Comparison of ENCODE assay signal across 8 cellular contexts in the genomic region with DNA sequence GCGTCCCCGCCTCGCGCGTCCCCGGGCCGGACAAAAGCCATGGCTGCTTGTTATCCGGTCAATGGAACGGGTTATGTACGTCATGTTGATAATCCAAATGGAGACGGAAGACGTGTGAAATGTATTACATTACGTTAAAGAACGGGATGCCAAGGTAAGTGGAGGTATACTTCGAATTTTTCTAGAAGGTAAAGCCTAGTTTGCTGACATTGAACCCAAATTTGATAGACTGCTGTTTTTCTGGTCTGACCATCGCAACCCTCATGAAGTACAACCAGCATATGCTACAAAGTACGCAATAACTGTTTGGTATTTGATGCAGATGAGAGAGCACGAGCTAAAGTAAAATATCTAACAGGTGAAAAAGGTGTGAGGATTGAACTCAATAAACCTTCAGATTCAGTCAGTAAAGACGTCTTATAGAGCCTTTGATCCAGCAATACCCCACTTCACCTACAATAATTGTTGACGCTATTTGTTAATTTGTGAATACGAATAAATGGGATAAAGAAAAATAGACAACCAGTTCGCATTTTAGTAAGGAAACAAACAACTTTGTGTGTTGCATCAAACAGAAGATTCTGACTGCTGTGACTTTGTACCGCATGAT. TPM values are rescaled to one million over a fixed set of nuclear protein-coding genes. Genes with fewer than 3 reads are reported as not detected.
DNase-seq lines count a peak whose midpoint lies in the region; ATAC-seq and TF ChIP-seq lines count a peak whose summit lies in the region.

No MANE protein-coding gene starts in this region.

- H2AFZ ChIP-seq in HCT116 (ENCODE audit: low read depth, low read length, poor library complexity, severe bottlenecking): no peak overlapping the region

- H3K36me3 Mint-ChIP-seq in activated CD8-positive, alpha-beta T cell treated with anti-CD3 and anti-CD28 coated beads for 36 hours (ENCODE audit: low read depth): peaks cover 42% of the 10 kb centered on the region

- no peaks in the 10 kb centered on the region for H4K20me1 ChIP-seq in HCT116 (ENCODE audit: insufficient read depth)

- H3K27ac Mint-ChIP-seq in activated CD8-positive, alpha-beta T cell treated with anti-CD3 and anti-CD28 coated beads for 36 hours: peak overlapping the region; percentile 67

- no peak for TF ChIP-seq RAD21 in HCT116 (IDR thresholded peaks at IDR 0.05; ENCODE audit: low read depth)

- POLR2A ChIA-PET in HCT116 (lab: Charles Lee): no interaction called here
- POLR2A ChIA-PET in activated CD8-positive, alpha-beta T cell treated with anti-CD3 and anti-CD28 coated beads for 36 hours (lab: Charles Lee): interaction anchor here (0.7 to 1.7 kb wide), 4 partner anchors 8 to 115 kb away, joined by 3 to 5 read pairs (median 3); no protein-coding TSS in a partner anchor

- RAD21 ChIA-PET in HCT116 (lab: Charles Lee; ENCODE audit: low non-redundant PET in 1 of 2, low total read pairs in 2 of 2, uncharacterized antibody in 2 of 2, unreplicated experiment in 2 of 2): no interaction called here

- peak overlapping the region; percentile 57 for H3K9ac ChIP-seq in HCT116 (ENCODE audit: low read length)

- no peak for TF ChIP-seq POLR2A in HCT116 (IDR thresholded peaks at IDR 0.05; ENCODE audit: borderline replicate concordance, extremely low read depth, insufficient read depth, insufficient read length)

- no TSS peak for BruUV-seq in HCT116 (replicated peaks; lab: Mats Ljungman, UMichigan)

- H3K4me1 Mint-ChIP-seq in activated CD8-positive, alpha-beta T cell treated with anti-CD3 and anti-CD28 coated beads for 36 hours (ENCODE audit: low read depth): peaks cover 37% of the 10 kb centered on the region

- H3K36me3 ChIP-seq in HCT116 (ENCODE audit: control insufficient read depth in 1 of 2, insufficient read depth in 2 of 2, low read length in 2 of 2) (0 out of 4 replicates have a peak, but pooled peaks cover 0 to 6% of the 10 kb centered on the region in 2 experiments), iPS DF 6.9 (ENCODE audit: control insufficient read depth, insufficient read depth, low read length) (no peaks in the 10 kb centered on the region)

- H3K27me3 ChIP-seq in HCT116 (ENCODE audit: insufficient read depth, low read length): no peaks in the 10 kb centered on the region
- H3K27me3 ChIP-seq in iPS DF 6.9 (ENCODE audit: control insufficient read depth, insufficient read depth, low read length): no peaks in the 10 kb centered on the region

- H3K4me1 ChIP-seq in HCT116 (ENCODE audit: control insufficient read depth in 1 of 2, insufficient read depth in 2 of 2, low read length in 2 of 2) (peaks cover 8 to 29% of the 10 kb centered on the region in 2 experiments; a peak in 3 of 4 replicates), iPS DF 6.9 (ENCODE audit: control insufficient read depth, insufficient read depth, low read length) (no peaks in the 10 kb centered on the region; the same call in 1 of the 2 replicates)

- H3K9me3 ChIP-seq in HCT116 (ENCODE audit: control insufficient read depth in 1 of 2, insufficient read depth in 1 of 2, low read depth in 1 of 2, low read length in 2 of 2) (no peaks in the 10 kb centered on the region), iPS DF 6.9 (ENCODE audit: control insufficient read depth, insufficient read depth, low read length) (no peaks in the 10 kb centered on the region)

- DNase-seq in HCT116 (ENCODE audit: low read depth, low spot score) (no peak), iPS DF 6.9 (ENCODE audit: low read depth, low spot score) (no peak), NCI-H128 (lab: John Stamatoyannopoulos, UW; ENCODE audit: unreplicated experiment) (no peak), dermis blood vessel endothelial cell (no peak), NK-92 (lab: John Stamatoyannopoulos, UW; ENCODE audit: unreplicated experiment) (no peak), hepatic stellate cell (ENCODE audit: low spot score) (no peak)
- DNase-seq in activated CD8-positive, alpha-beta T cell treated with anti-CD3 and anti-CD28 coated beads for 36 hours: no peak

- ATAC-seq in HCT116: no peak
- no peak for ATAC-seq in activated CD8-positive, alpha-beta T cell treated with anti-CD3 and anti-CD28 coated beads for 36 hours

- peaks cover 12% of the 10 kb centered on the region; the same call in 1 of the 2 replicates for H3K79me2 ChIP-seq in HCT116 (ENCODE audit: insufficient read depth, low read length)

- peak overlapping the region; percentile 85 for H3K4me2 ChIP-seq in HCT116 (ENCODE audit: low read length)

- intact Hi-C loops in HCT116 (cut with micrococcal nuclease): loop anchor here (5.0 kb wide), 2 partner anchors 37 to 492 kb away; no protein-coding TSS in a partner anchor
- intact Hi-C loops in activated CD8-positive, alpha-beta T cell treated with anti-CD3 and anti-CD28 coated beads for 36 hours (cut with micrococcal nuclease): loop anchor here (2.0 to 10.0 kb wide), 2 partner anchors 34 to 50 kb away; partner anchors contain the start of gene ZSCAN2

- TF ChIP-seq CTCF in HCT116 (IDR thresholded peaks at IDR 0.05 in 2 of 3, conservative IDR thresholded peaks at IDR 0.05 in 1 of 3; ENCODE audit: borderline replicate concordance in 1 of 3, insufficient read depth in 1 of 3, low read depth in 2 of 3, low read length in 2 of 3): no peak
- no peak for TF ChIP-seq CTCF in activated CD8-positive, alpha-beta T cell treated with anti-CD3 and anti-CD28 coated beads for 36 hours (IDR thresholded peaks at IDR 0.05)

- CTCF ChIA-PET in HCT116 (lab: Charles Lee): no interaction called here
- CTCF ChIA-PET in activated CD8-positive, alpha-beta T cell treated with anti-CD3 and anti-CD28 coated beads for 36 hours (lab: Charles Lee): interaction anchor here (1.0 to 5.0 kb wide), 7 partner anchors 13 to 294 kb away, joined by 3 to 48 read pairs (median 4); partner anchors contain the start of genes WDR73 and ZSCAN2

- no peaks in the 10 kb centered on the region for H3K9me3 Mint-ChIP-seq in activated CD8-positive, alpha-beta T cell treated with anti-CD3 and anti-CD28 coated beads for 36 hours

- peak overlapping the region; percentile 94 for H3K4me3 Mint-ChIP-seq in activated CD8-positive, alpha-beta T cell treated with anti-CD3 and anti-CD28 coated beads for 36 hours

- H3K27ac ChIP-seq in HCT116 (ENCODE audit: low read depth, low read length) (peak overlapping the region; percentile 69), iPS DF 6.9 (ENCODE audit: low read length) (no peak overlapping the region), skin epidermis (peak overlapping the region; percentile 64 to 94 (median 88))

- H3K27me3 Mint-ChIP-seq in activated CD8-positive, alpha-beta T cell treated with anti-CD3 and anti-CD28 coated beads for 36 hours: no peaks in the 10 kb centered on the region

- H3K4me3 ChIP-seq in HCT116 (replicated peaks in 1 of 2; ENCODE audit: low read depth in 1 of 2, low read length in 2 of 2): peak overlapping the region; percentile 47 to 60
- H3K4me3 ChIP-seq in iPS DF 6.9 (ENCODE audit: low read length): peak overlapping the region; percentile 38; the same call in 1 of the 2 replicates
- peak overlapping the region; percentile 53 to 71 (median 58) for H3K4me3 ChIP-seq in skin epidermis

- no peaks in the 10 kb centered on the region for H3K9me2 ChIP-seq in HCT116 (ENCODE audit: insufficient read depth)

- WGBS in iPS DF 6.9 (ENCODE audit: insufficient coverage, insufficient read length): 100% methylated on average over 2 of the region's 23 CpGs

TF ChIP-seq in HCT116, 20 proteins besides CTCF, POLR2A, EP300 and RAD21:
- TF ChIP-seq EZH2 (IDR thresholded peaks at IDR 0.05) (no peak), JUND (IDR thresholded peaks at IDR 0.05) (no peak), ZNF274 (IDR thresholded peaks at IDR 0.05; ENCODE audit: low read depth, low read length) (no peak), SP1 (IDR thresholded peaks at IDR 0.05; ENCODE audit: low read depth) (no peak), CBX3 (IDR thresholded peaks at IDR 0.05; ENCODE audit: low read depth) (no peak), ELF1 (IDR thresholded peaks at IDR 0.05; ENCODE audit: borderline replicate concordance, low read depth) (no peak), EGR1 (IDR thresholded peaks at IDR 0.05; ENCODE audit: low read depth) (no peak), SRF (IDR thresholded peaks at IDR 0.05; ENCODE audit: low read depth) (no peak)
- TF ChIP-seq, protein P1, sequence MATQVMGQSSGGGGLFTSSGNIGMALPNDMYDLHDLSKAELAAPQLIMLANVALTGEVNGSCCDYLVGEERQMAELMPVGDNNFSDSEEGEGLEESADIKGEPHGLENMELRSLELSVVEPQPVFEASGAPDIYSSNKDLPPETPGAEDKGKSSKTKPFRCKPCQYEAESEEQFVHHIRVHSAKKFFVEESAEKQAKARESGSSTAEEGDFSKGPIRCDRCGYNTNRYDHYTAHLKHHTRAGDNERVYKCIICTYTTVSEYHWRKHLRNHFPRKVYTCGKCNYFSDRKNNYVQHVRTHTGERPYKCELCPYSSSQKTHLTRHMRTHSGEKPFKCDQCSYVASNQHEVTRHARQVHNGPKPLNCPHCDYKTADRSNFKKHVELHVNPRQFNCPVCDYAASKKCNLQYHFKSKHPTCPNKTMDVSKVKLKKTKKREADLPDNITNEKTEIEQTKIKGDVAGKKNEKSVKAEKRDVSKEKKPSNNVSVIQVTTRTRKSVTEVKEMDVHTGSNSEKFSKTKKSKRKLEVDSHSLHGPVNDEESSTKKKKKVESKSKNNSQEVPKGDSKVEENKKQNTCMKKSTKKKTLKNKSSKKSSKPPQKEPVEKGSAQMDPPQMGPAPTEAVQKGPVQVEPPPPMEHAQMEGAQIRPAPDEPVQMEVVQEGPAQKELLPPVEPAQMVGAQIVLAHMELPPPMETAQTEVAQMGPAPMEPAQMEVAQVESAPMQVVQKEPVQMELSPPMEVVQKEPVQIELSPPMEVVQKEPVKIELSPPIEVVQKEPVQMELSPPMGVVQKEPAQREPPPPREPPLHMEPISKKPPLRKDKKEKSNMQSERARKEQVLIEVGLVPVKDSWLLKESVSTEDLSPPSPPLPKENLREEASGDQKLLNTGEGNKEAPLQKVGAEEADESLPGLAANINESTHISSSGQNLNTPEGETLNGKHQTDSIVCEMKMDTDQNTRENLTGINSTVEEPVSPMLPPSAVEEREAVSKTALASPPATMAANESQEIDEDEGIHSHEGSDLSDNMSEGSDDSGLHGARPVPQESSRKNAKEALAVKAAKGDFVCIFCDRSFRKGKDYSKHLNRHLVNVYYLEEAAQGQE (IDR thresholded peaks at IDR 0.05; ENCODE audit: low read depth): no peak

RNA-seq across cellular contexts. Expression of gene WDR73, which starts 19.8 kb away (rescaled TPM):
- total RNA-seq in HCT116 (2021; ENCODE audit: unreplicated experiment) (35.6 TPM), dermis blood vessel endothelial cell (22.1 and 26.4 TPM in 2 replicates)
- 17.7 and 19.2 TPM in 2 replicates for polyA plus RNA-seq in HCT116 (2012)
- total RNA-seq in activated CD8-positive, alpha-beta T cell treated with anti-CD3 and anti-CD28 coated beads for 36 hours: 10 to 100 TPM; 12.4 to 12.5 TPM

RNA-seq across cellular contexts. Expression of gene NMB, which starts 23.7 kb away (rescaled TPM):
- total RNA-seq in HCT116 (2021; ENCODE audit: unreplicated experiment) (9.8 TPM), dermis blood vessel endothelial cell (4.4 and 4.6 TPM in 2 replicates)
- polyA plus RNA-seq in HCT116 (2012): 12.7 and 14.4 TPM in 2 replicates
- 1 to 10 TPM; 1.7 to 2.7 TPM for total RNA-seq in activated CD8-positive, alpha-beta T cell treated with anti-CD3 and anti-CD28 coated beads for 36 hours

RNA-seq across cellular contexts. Expression of gene ZSCAN2, which starts 33.5 kb away (rescaled TPM):
- total RNA-seq in HCT116 (2021; ENCODE audit: unreplicated experiment) (15.5 TPM), dermis blood vessel endothelial cell (14.5 and 18.5 TPM in 2 replicates)
- polyA plus RNA-seq in HCT116 (2012): 9.4 and 10.5 TPM in 2 replicates
- total RNA-seq in activated CD8-positive, alpha-beta T cell treated with anti-CD3 and anti-CD28 coated beads for 36 hours: 1 to 10 TPM; 6.6 to 7.6 TPM
